In genomic region chr5:43042176-43042625, GRCh38 we compare ENCODE assay signal across 8 cellular contexts. TPM values are rescaled to one million over a fixed set of nuclear protein-coding genes. Genes with fewer than 3 reads are reported as not detected.
A peak's percentile ranks its signal among the peaks of the same experiment; 100 is the strongest.
DNase-seq lines count a peak whose midpoint lies in the region; ATAC-seq, FAIRE-seq and TF ChIP-seq lines count a peak whose summit lies in the region.

No MANE protein-coding gene starts in this region.

- peak; percentile 6 for FAIRE-seq in K562 (lab: Jason Lieb, UNC)

- H3K36me3 Mint-ChIP-seq in immature natural killer cell, result peaks cover 0 to 6% (median 3%) of the 10 kb centered on the region in 3 donors

- peaks cover 13% of the 10 kb centered on the region; the same call in 2 of the 3 replicates for H3K36me3 ChIP-seq in K562 (ENCODE audit: control insufficient read depth, insufficient read depth, low read length)

- POLR2A ChIA-PET in K562 (lab: Yijun Ruan, JAX), result interaction anchor here (0.6 to 4.3 kb wide), 13 partner anchors 11 to 442 kb away, joined by 3 to 38 read pairs (median 5); partner anchors contain the start of gene TMEM267

- peaks cover 6 to 36% of the 10 kb centered on the region in 2 experiments; a peak in 4 of 5 replicates for H3K4me1 ChIP-seq in K562 (replicated peaks in 1 of 2; ENCODE audit: control insufficient read depth in 2 of 2, insufficient read depth in 2 of 2, low read length in 2 of 2)

- intact Hi-C loops in K562 (cut with micrococcal nuclease), result loop anchor here (10.0 kb wide), 2 partner anchors 287 to 457 kb away; partner anchors contain the start of gene CCDC152

- no TSS peak for BruUV-seq in K562 (replicated peaks; lab: Mats Ljungman, UMichigan)

- H3K79me2 ChIP-seq in K562 (ENCODE audit: control insufficient read depth, insufficient read depth, low read length), result peaks cover 66% of the 10 kb centered on the region

- H3K27ac ChIP-seq in K562 (ENCODE audit: extremely low read depth, low read depth, low read length), result peak overlapping the region; percentile 94

- peak overlapping the region; percentile 91 for H3K4me2 ChIP-seq in K562 (ENCODE audit: insufficient read depth, low read length)

- peak overlapping the region; percentile 49 for H3K4me3 ChIP-seq in K562

- peak overlapping the region; percentile 88 to 96 for H3K9ac ChIP-seq in K562 (ENCODE audit: insufficient read depth in 1 of 2, low read depth in 2 of 2, low read length in 2 of 2)

- H3K27ac Mint-ChIP-seq in immature natural killer cell, result peak overlapping the region; percentile 98 to 100 (median 100)

- H3K4me1 Mint-ChIP-seq in immature natural killer cell, result peaks cover 72 to 83% of the 10 kb centered on the region in 2 donors

- no peak for TF ChIP-seq EP300 in K562 (IDR thresholded peaks at IDR 0.05; ENCODE audit: low read length)

- peaks cover 0 to 2% (median 0%) of the 10 kb centered on the region in 6 donors for H3K9me3 Mint-ChIP-seq in immature natural killer cell

- TF ChIP-seq CTCF in GM12872 (IDR thresholded peaks at IDR 0.05; ENCODE audit: insufficient read depth, low read depth, low read length) (peak; percentile 40), K562 (IDR thresholded peaks at IDR 0.05 in 2 of 3, conservative IDR thresholded peaks at IDR 0.05 in 1 of 3; ENCODE audit: insufficient read depth in 2 of 3, low read depth in 1 of 3, low read length in 3 of 3) (peak; percentile 39 to 56 (median 50); a peak in 5 of 6 replicates)

- CTCF ChIA-PET in K562 (lab: Yijun Ruan, JAX; ENCODE audit: low intra/inter-chr PET ratio), result interaction anchor here (1.0 to 2.2 kb wide), 5 partner anchors 23 to 348 kb away, joined by 4 to 9 read pairs (median 6); no protein-coding TSS in a partner anchor

- in situ Hi-C loops in K562 (cut with MboI), result loop anchor here (5.0 kb wide), 1 partner anchor 135 kb away; no protein-coding TSS in a partner anchor

- no peaks in the 10 kb centered on the region for H3K27me3 ChIP-seq in K562 (ENCODE audit: control insufficient read depth in 2 of 2, insufficient read depth in 2 of 2, low read length in 2 of 2)

- peaks cover 45 to 60% (median 52%) of the 10 kb centered on the region in 3 donors for H3K27me3 Mint-ChIP-seq in immature natural killer cell (ENCODE audit: low read depth in 3 of 3)

- no peaks in the 10 kb centered on the region for H4K20me1 ChIP-seq in K562 (replicated peaks; ENCODE audit: control insufficient read depth, insufficient read depth, low read length)

- peak; percentile 4; the same call in 1 of the 2 replicates for TF ChIP-seq POLR2A in K562 (conservative IDR thresholded peaks at IDR 0.05)

- DNase-seq in NCI-H128 (lab: John Stamatoyannopoulos, UW; ENCODE audit: unreplicated experiment) (peak; percentile 65), T-helper 9 cell (peak; percentile 73), K562 (ENCODE audit: extremely low read depth in 1 of 4, low spot score in 3 of 4) (peak in 3 of 4 experiments; percentile 37 to 61 (median 44)), immature natural killer cell (peak; percentile 92 to 95 (median 94)), SK-N-DZ (ENCODE audit: low spot score) (no peak)
- peak; percentile 55 to 69 (median 62) for DNase-seq in stimulated activated CD4-positive, alpha-beta T cell treated with anti-CD3 and anti-CD28 coated beads, Interleukin-12 subunit alpha, Interleukin-12 subunit beta, amount 100 ng/mL, for 48 hours (ENCODE audit: low read depth in 2 of 3, low spot score in 1 of 3)

- WGBS in K562 (ENCODE audit: insufficient coverage, low coverage, missing lambda C conversion rate), result under 1% methylated on average over 44 of the region's 44 CpGs

- H2AFZ ChIP-seq in K562 (ENCODE audit: low read depth, low read length), result peak overlapping the region; percentile 93

- peak overlapping the region; percentile 93 to 99 (median 98) for H3K4me3 Mint-ChIP-seq in immature natural killer cell

- TF ChIP-seq RAD21 in K562 (CRISPR knock-in tag; conservative IDR thresholded peaks at IDR 0.05 in 1 of 2, IDR thresholded peaks at IDR 0.05 in 1 of 2), result peak in 1 of 2 experiments; percentile 28; a peak in 1 of 4 replicates

- ATAC-seq in HG02588 (IDR thresholded peaks at IDR 0.05; ENCODE audit: unreplicated experiment) (peak; percentile 27), K562 (peak; percentile 38)

- H3K9me3 ChIP-seq in K562 (replicated peaks; ENCODE audit: control insufficient read depth, insufficient read depth, low read depth, low read length), result no peaks in the 10 kb centered on the region; the same call in 1 of the 2 replicates

- no peaks in the 10 kb centered on the region for H3K9me1 ChIP-seq in K562 (ENCODE audit: control insufficient read depth, insufficient read depth, low read length)

TF ChIP-seq in K562, 482 proteins besides CTCF, POLR2A, EP300 and RAD21 (continues in another document):
- TF ChIP-seq ZFX (CRISPR knock-in tag; IDR thresholded peaks at IDR 0.05) (peak; percentile 89), PCBP1 (IDR thresholded peaks at IDR 0.05; ENCODE audit: low read depth, low read length, poor library complexity, severe bottlenecking) (peak; percentile 53), MAZ (CRISPR knock-in tag; conservative IDR thresholded peaks at IDR 0.05 in 1 of 2, IDR thresholded peaks at IDR 0.05 in 1 of 2) (peak; percentile 5 to 31; a peak in 1 of 4 replicates), FIP1L1 (IDR thresholded peaks at IDR 0.05; ENCODE audit: low read depth, low read length, poor library complexity, severe bottlenecking) (peak; percentile 85), FUS (optimal IDR thresholded peaks at IDR 0.05; ENCODE audit: low read depth, low read length) (no peak), KLF10 (CRISPR knock-in tag; IDR thresholded peaks at IDR 0.05) (no peak), RBM39 (optimal IDR thresholded peaks at IDR 0.05; ENCODE audit: low read depth, low read length) (peak; percentile 12), UBTF (IDR thresholded peaks at IDR 0.05; ENCODE audit: borderline replicate concordance in 1 of 2, low read depth in 2 of 2, low read length in 2 of 2) (peak; percentile 84 to 90), RNF2 (IDR thresholded peaks at IDR 0.05) (peak; percentile 85; the same call in 1 of the 2 replicates), ZFP91 (CRISPR knock-in tag; IDR thresholded peaks at IDR 0.05) (0 out of 2 replicates have a peak, but pooled peaks have one; percentile 42), NFRKB (IDR thresholded peaks at IDR 0.05; ENCODE audit: low read depth) (peak; percentile 82; the same call in 1 of the 2 replicates)

RNA-seq across cellular contexts. Expression of gene ANXA2R, which starts 2.1 kb away (rescaled TPM):
- total RNA-seq in K562 (2011; cell fraction: chromatin; rRNA removed; ENCODE audit: low replicate concordance), result 22.1 and 27.2 TPM in 2 replicates
- total RNA-seq in K562 (2011; cell fraction: nucleolus; rRNA removed), result 17.0 and 20.7 TPM in 2 replicates
- 21.3 and 21.4 TPM in 2 replicates for total RNA-seq in K562 (2011; cell fraction: nucleoplasm; rRNA removed)
- 3.4 and 3.5 TPM in 2 replicates for total RNA-seq in K562 (2014; rRNA removed)
- total RNA-seq in K562 (2014; rRNA removed; fragmentation: Illumina TruSeq; extraction: Trizol), result 2.8 and 3.4 TPM in 2 replicates
- total RNA-seq in K562 (2015; rRNA removed; fragmentation: Illumina TruSeq; extraction: Trizol), result 3.4 and 3.5 TPM in 2 replicates
- total RNA-seq in K562 (2021), result 3.9 and 4.3 TPM in 2 replicates
- polyA plus RNA-seq in K562 (2011; rRNA removed), result 2.3 and 2.7 TPM in 2 replicates
- polyA plus RNA-seq in K562 (2011; cell fraction: cytosol; rRNA removed), result 2.6 and 3.1 TPM in 2 replicates
- polyA plus RNA-seq in K562 (2011; cell fraction: nucleus; rRNA removed), result 6.1 and 8.3 TPM in 2 replicates
- 3.4 and 6.0 TPM in 2 replicates for polyA plus RNA-seq in K562 (2012)
- polyA plus RNA-seq in K562 (2014; fragmentation: Illumina TruSeq; extraction: Trizol), result 2.3 and 3.4 TPM in 2 replicates
- polyA plus RNA-seq in K562 (2014; fragmentation: Nextera tagmentation; extraction: Ambion mirVana), result 1 to 10 TPM; 2.1 to 3.5 TPM
- polyA plus RNA-seq in K562 (2014; rRNA removed), result 4.8 and 7.5 TPM in 2 replicates
- polyA minus RNA-seq in K562 (2011; rRNA and poly(A)+ RNA removed), result 5.8 and 6.1 TPM in 2 replicates
- polyA minus RNA-seq in K562 (2011; cell fraction: cytosol; rRNA and poly(A)+ RNA removed), result 0.48 and 1.8 TPM in 2 replicates
- polyA minus RNA-seq in K562 (2011; cell fraction: nucleus; rRNA and poly(A)+ RNA removed), result 15.4 and 18.3 TPM in 2 replicates
- 10 to 100 TPM; 35.3 to 53.0 (median 44.3) TPM for polyA plus RNA-seq in immature natural killer cell
- 0.16 and 0.74 TPM in 2 replicates for polyA plus RNA-seq in SK-N-DZ (2014; cell fraction: cytosol; rRNA removed)
- 1.0 and 1.2 TPM in 2 replicates for polyA plus RNA-seq in SK-N-DZ (2014; cell fraction: nucleus; rRNA removed)
